1 cellular context compared by ENCODE assay signal in the genomic region with DNA sequence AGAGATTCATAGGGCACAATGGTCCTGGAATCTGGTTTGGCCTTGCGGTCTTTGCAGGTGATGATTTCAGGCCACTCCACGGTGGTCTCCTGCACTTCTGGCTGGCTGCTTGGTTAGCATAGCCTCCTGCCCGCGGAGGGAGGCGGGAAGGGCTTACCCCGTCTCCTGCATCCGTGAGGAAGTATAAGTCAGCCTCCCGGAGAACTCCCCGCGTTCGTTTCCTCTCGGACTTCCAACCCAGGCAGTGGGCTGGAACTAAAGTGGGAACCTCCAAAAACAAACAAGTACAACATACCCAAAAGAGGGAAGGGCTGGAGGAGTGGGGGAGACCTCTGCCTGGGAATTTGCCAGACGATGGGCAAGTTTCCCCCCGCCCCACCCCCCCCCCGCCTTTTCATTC.
TF ChIP-seq lines count a peak whose summit lies in the region.

No MANE protein-coding gene starts in this region.

TF ChIP-seq in HEK293, 187 proteins besides CTCF, POLR2A, EP300 and RAD21 (continued from another document):
- TF ChIP-seq ZNF558 (tag by site-specific recombination; IDR thresholded peaks at IDR 0.05): no peak
- peak; percentile 39 for TF ChIP-seq SP2 (tag by site-specific recombination; IDR thresholded peaks at IDR 0.05)
- no peak for TF ChIP-seq ZSCAN23 (tag by site-specific recombination; IDR thresholded peaks at IDR 0.05)
- TF ChIP-seq ZNF426 (tag by site-specific recombination; IDR thresholded peaks at IDR 0.05): no peak
- TF ChIP-seq ZNF37A (tag by site-specific recombination; IDR thresholded peaks at IDR 0.05): no peak
- TF ChIP-seq ZNF623 (tag by site-specific recombination; IDR thresholded peaks at IDR 0.05): no peak
- no peak for TF ChIP-seq ZNF24 (tag by site-specific recombination; IDR thresholded peaks at IDR 0.05)
- TF ChIP-seq ZNF404 (tag by site-specific recombination; IDR thresholded peaks at IDR 0.05): no peak
- no peak for TF ChIP-seq ZNF654 (tag by site-specific recombination; IDR thresholded peaks at IDR 0.05; ENCODE audit: low read depth)
- TF ChIP-seq ZXDB (tag by site-specific recombination; IDR thresholded peaks at IDR 0.05): no peak
